ENCODE assay signal across 1 cellular context in the genomic region with DNA sequence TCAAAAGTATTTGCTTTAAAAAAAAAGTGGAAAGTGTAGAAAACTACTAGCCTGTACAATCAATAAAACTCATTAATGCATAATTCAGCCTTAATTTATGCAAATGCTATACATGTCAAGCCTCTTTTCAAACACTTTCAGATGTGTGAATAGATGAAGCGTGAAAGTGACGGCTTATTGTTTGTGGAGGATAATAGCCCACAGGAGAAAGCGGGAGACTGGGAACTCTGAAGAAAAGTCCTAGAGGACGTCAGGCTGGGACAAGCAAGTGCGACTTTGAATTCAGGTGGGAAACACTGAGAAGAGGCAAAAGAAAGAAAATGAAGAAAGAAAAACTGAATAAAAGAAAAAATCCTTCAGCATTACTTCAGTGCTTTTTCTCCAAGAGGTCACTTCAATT.
TF ChIP-seq lines count a peak whose summit lies in the region.

No MANE protein-coding gene starts in this region.

TF ChIP-seq in HepG2, 621 proteins besides CTCF, POLR2A, EP300 and RAD21 (continued from another document):
- TF ChIP-seq, protein P1, sequence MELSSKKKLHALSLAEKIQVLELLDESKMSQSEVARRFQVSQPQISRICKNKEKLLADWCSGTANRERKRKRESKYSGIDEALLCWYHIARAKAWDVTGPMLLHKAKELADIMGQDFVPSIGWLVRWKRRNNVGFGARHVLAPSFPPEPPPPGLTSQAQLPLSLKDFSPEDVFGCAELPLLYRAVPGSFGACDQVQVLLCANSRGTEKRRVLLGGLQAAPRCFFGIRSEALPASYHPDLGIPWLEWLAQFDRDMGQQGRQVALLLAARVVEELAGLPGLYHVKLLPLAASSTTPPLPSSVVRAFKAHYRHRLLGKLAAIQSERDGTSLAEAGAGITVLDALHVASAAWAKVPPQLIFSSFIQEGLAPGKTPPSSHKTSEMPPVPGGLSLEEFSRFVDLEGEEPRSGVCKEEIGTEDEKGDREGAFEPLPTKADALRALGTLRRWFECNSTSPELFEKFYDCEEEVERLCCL (CRISPR knock-in tag; IDR thresholded peaks at IDR 0.05; ENCODE audit: borderline replicate concordance) = no peak
- TF ChIP-seq ZNF20 (CRISPR knock-in tag; IDR thresholded peaks at IDR 0.05) = no peak
- TF ChIP-seq UBTF (CRISPR knock-in tag; IDR thresholded peaks at IDR 0.05) = no peak
- no peak for TF ChIP-seq GTF3A (CRISPR knock-in tag; conservative IDR thresholded peaks at IDR 0.05)
- TF ChIP-seq GATAD1 (CRISPR knock-in tag; IDR thresholded peaks at IDR 0.05) = no peak
- TF ChIP-seq, protein P2, sequence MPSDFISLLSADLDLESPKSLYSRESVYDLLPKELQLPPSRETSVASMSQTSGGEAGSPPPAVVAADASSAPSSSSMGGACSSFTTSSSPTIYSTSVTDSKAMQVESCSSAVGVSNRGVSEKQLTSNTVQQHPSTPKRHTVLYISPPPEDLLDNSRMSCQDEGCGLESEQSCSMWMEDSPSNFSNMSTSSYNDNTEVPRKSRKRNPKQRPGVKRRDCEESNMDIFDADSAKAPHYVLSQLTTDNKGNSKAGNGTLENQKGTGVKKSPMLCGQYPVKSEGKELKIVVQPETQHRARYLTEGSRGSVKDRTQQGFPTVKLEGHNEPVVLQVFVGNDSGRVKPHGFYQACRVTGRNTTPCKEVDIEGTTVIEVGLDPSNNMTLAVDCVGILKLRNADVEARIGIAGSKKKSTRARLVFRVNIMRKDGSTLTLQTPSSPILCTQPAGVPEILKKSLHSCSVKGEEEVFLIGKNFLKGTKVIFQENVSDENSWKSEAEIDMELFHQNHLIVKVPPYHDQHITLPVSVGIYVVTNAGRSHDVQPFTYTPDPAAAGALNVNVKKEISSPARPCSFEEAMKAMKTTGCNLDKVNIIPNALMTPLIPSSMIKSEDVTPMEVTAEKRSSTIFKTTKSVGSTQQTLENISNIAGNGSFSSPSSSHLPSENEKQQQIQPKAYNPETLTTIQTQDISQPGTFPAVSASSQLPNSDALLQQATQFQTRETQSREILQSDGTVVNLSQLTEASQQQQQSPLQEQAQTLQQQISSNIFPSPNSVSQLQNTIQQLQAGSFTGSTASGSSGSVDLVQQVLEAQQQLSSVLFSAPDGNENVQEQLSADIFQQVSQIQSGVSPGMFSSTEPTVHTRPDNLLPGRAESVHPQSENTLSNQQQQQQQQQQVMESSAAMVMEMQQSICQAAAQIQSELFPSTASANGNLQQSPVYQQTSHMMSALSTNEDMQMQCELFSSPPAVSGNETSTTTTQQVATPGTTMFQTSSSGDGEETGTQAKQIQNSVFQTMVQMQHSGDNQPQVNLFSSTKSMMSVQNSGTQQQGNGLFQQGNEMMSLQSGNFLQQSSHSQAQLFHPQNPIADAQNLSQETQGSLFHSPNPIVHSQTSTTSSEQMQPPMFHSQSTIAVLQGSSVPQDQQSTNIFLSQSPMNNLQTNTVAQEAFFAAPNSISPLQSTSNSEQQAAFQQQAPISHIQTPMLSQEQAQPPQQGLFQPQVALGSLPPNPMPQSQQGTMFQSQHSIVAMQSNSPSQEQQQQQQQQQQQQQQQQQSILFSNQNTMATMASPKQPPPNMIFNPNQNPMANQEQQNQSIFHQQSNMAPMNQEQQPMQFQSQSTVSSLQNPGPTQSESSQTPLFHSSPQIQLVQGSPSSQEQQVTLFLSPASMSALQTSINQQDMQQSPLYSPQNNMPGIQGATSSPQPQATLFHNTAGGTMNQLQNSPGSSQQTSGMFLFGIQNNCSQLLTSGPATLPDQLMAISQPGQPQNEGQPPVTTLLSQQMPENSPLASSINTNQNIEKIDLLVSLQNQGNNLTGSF (CRISPR knock-in tag; IDR thresholded peaks at IDR 0.05) = no peak
- TF ChIP-seq SSRP1 (CRISPR knock-in tag; IDR thresholded peaks at IDR 0.05) = no peak
- TF ChIP-seq WIZ (CRISPR knock-in tag; IDR thresholded peaks at IDR 0.05) = no peak
- no peak for TF ChIP-seq SMARCC2 (IDR thresholded peaks at IDR 0.05)
- TF ChIP-seq, protein P3, sequence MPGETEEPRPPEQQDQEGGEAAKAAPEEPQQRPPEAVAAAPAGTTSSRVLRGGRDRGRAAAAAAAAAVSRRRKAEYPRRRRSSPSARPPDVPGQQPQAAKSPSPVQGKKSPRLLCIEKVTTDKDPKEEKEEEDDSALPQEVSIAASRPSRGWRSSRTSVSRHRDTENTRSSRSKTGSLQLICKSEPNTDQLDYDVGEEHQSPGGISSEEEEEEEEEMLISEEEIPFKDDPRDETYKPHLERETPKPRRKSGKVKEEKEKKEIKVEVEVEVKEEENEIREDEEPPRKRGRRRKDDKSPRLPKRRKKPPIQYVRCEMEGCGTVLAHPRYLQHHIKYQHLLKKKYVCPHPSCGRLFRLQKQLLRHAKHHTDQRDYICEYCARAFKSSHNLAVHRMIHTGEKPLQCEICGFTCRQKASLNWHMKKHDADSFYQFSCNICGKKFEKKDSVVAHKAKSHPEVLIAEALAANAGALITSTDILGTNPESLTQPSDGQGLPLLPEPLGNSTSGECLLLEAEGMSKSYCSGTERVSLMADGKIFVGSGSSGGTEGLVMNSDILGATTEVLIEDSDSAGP (CRISPR knock-in tag; IDR thresholded peaks at IDR 0.05; ENCODE audit: borderline replicate concordance) = no peak
- no peak for TF ChIP-seq NR1H2 (CRISPR knock-in tag; IDR thresholded peaks at IDR 0.05; ENCODE audit: borderline replicate concordance, low read depth)
- TF ChIP-seq RFX3 (CRISPR knock-in tag; IDR thresholded peaks at IDR 0.05) = no peak
